ENCODE assay signal across 8 cellular contexts in the genomic region with DNA sequence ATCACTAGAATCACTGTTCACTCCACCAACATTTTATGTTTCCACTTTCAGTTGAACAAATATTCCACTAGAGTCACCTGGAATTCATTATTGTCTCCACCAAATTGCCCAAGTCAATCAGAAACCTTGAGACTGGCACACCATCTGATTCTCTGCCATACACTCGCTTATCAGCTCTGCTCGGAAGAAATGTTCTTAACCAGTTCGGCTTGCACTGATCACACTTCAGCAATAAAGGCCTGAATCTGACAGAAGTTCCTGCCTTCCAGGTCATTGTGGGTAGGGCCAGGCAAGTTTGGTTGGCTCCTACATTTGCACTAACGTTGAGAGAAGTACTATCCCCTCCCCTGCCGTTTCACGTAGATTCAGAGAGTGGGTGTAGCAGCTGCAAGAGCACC. TPM values are rescaled to one million over a fixed set of nuclear protein-coding genes. Genes with fewer than 3 reads are reported as not detected.
DNase-seq lines count a peak whose midpoint lies in the region; ATAC-seq, FAIRE-seq and TF ChIP-seq lines count a peak whose summit lies in the region.

No MANE protein-coding gene starts in this region.

- DNase-seq in Caco-2 (no peak), endothelial cell of umbilical vein (ENCODE audit: low read depth, low spot score) (no peak), osteocyte (ENCODE audit: extremely low spot score, unreplicated experiment) (no peak), KG1 (lab: John Stamatoyannopoulos, UW) (no peak), G401 (ENCODE audit: low spot score) (no peak), NCI-H510A (lab: John Stamatoyannopoulos, UW) (no peak)

- H3K27me3 Mint-ChIP-seq in Caco-2 (ENCODE audit: insufficient read depth, unreplicated experiment) = no peaks in the 10 kb centered on the region
- peaks cover 11% of the 10 kb centered on the region for H3K27me3 Mint-ChIP-seq in osteocyte (ENCODE audit: unreplicated experiment)

- no peaks in the 10 kb centered on the region for H3K27me3 ChIP-seq in Caco-2 (replicated peaks; ENCODE audit: control insufficient read depth, insufficient read depth, low read length)
- H3K27me3 ChIP-seq in OCI-LY1 (ENCODE audit: insufficient read depth, low read length) = no peaks in the 10 kb centered on the region; the same call in 1 of the 2 replicates
- H3K27me3 ChIP-seq in endothelial cell of umbilical vein (ENCODE audit: control insufficient read depth in 2 of 2, insufficient read depth in 2 of 2, low read length in 2 of 2) = no peaks in the 10 kb centered on the region

- H3K4me3 ChIP-seq in Caco-2 (ENCODE audit: low read depth, low read length) (peak overlapping the region; percentile 70), OCI-LY1 (ENCODE audit: low read depth, low read length, poor library complexity, severe bottlenecking) (peak overlapping the region; percentile 82), endothelial cell of umbilical vein (replicated peaks in 1 of 3; ENCODE audit: insufficient read depth in 1 of 3, low read depth in 1 of 3, low read length in 3 of 3) (peak overlapping the region; percentile 87 to 99 (median 93))

- H3K4me1 Mint-ChIP-seq in Caco-2 (ENCODE audit: low read depth, unreplicated experiment) (peaks cover 56% of the 10 kb centered on the region), osteocyte (ENCODE audit: unreplicated experiment) (peaks cover 51% of the 10 kb centered on the region)

- intact Hi-C loops in Caco-2 (cut with micrococcal nuclease; ENCODE audit: unreplicated experiment) (loop anchor here (1.0 kb wide), 1 partner anchor 181 kb away; no protein-coding TSS in a partner anchor), endothelial cell of umbilical vein (cut with micrococcal nuclease) (loop anchor here (1.0 to 5.0 kb wide), 3 partner anchors 38 to 190 kb away; partner anchors contain the start of genes ATP8B2, RPS27 and UBAP2L)

- in situ Hi-C loops in G401 (cut with HindIII; ENCODE audit: low sequenced_read_pairs) = no loop called here

- no peak for FAIRE-seq in endothelial cell of umbilical vein (lab: Jason Lieb, UNC)

- H3F3A ChIP-seq in OCI-LY1 (ENCODE audit: insufficient read depth, low read length) = no peaks in the 10 kb centered on the region

- H3K4me3 Mint-ChIP-seq in Caco-2 (ENCODE audit: unreplicated experiment) (peak overlapping the region; percentile 92), osteocyte (ENCODE audit: unreplicated experiment) (peak overlapping the region; percentile 100)

- TF ChIP-seq CTCF in Caco-2 (IDR thresholded peaks at IDR 0.05; ENCODE audit: insufficient read depth in 1 of 2, low read depth in 1 of 2, low read length in 1 of 2, severe bottlenecking in 1 of 2, unreplicated experiment in 1 of 2) (no peak), OCI-LY1 (IDR thresholded peaks at IDR 0.05; ENCODE audit: low read length) (no peak), endothelial cell of umbilical vein (IDR thresholded peaks at IDR 0.05; ENCODE audit: extremely low read depth in 1 of 2, insufficient read depth in 1 of 2, low read depth in 1 of 2, low read length in 2 of 2) (no peak), osteocyte (IDR thresholded peaks at IDR 0.05) (no peak)

- H3K36me3 Mint-ChIP-seq in Caco-2 (ENCODE audit: insufficient read depth, unreplicated experiment) = peaks cover 69% of the 10 kb centered on the region
- H3K36me3 Mint-ChIP-seq in osteocyte (ENCODE audit: unreplicated experiment) = peaks cover 6% of the 10 kb centered on the region

- dilution Hi-C loops in endothelial cell of umbilical vein (cut with MboI; ENCODE audit: extremely low pct_ligation_motif_present, low sequenced_read_pairs) = no loop called here

- H3K9ac ChIP-seq in OCI-LY1 (ENCODE audit: low read length) = peak overlapping the region; percentile 78
- peak overlapping the region; percentile 84 for H3K9ac ChIP-seq in endothelial cell of umbilical vein (replicated peaks; ENCODE audit: extremely low read depth, insufficient read depth, low read length)

- no peak overlapping the region for H2AFZ ChIP-seq in OCI-LY1 (ENCODE audit: low read length)
- no peak overlapping the region for H2AFZ ChIP-seq in endothelial cell of umbilical vein (ENCODE audit: low read depth, low read length)

- TF ChIP-seq POLR2A in endothelial cell of umbilical vein (IDR thresholded peaks at IDR 0.05; ENCODE audit: low read depth, low read length) = no peak

- H3K4me2 ChIP-seq in OCI-LY1 (ENCODE audit: low read length) (peak overlapping the region; percentile 81), endothelial cell of umbilical vein (ENCODE audit: insufficient read depth, low read length) (peak overlapping the region; percentile 96)

- H3K9me2 ChIP-seq in OCI-LY1 (ENCODE audit: low read depth, low read length) = no peaks in the 10 kb centered on the region

- H3K27ac Mint-ChIP-seq in Caco-2 (ENCODE audit: unreplicated experiment) (peak overlapping the region; percentile 96), osteocyte (ENCODE audit: unreplicated experiment) (peak overlapping the region; percentile 99)

- H3K9me3 Mint-ChIP-seq in Caco-2 (ENCODE audit: unreplicated experiment) = no peaks in the 10 kb centered on the region
- no peaks in the 10 kb centered on the region for H3K9me3 Mint-ChIP-seq in osteocyte (ENCODE audit: unreplicated experiment)

- CTCF ChIA-PET in Caco-2 (lab: Charles Lee) = no interaction called here
- CTCF ChIA-PET in endothelial cell of umbilical vein (lab: Charles Lee) = interaction anchor here (0.8 to 1.3 kb wide), 4 partner anchors 14 to 153 kb away, joined by 3 to 8 read pairs (median 4); no protein-coding TSS in a partner anchor

- ATAC-seq in HG02870 (IDR thresholded peaks at IDR 0.05; ENCODE audit: unreplicated experiment) = no peak

- H3K27ac ChIP-seq in OCI-LY1 (ENCODE audit: low read depth, low read length, poor library complexity, severe bottlenecking) (peak overlapping the region; percentile 51), endothelial cell of umbilical vein (ENCODE audit: insufficient read depth, low read depth, low read length) (peak overlapping the region; percentile 64)

- H3K4me1 ChIP-seq in Caco-2 (peaks cover 59% of the 10 kb centered on the region), OCI-LY1 (ENCODE audit: insufficient read depth, low read length, severe bottlenecking) (peaks cover 50% of the 10 kb centered on the region), endothelial cell of umbilical vein (ENCODE audit: control insufficient read depth, extremely low read depth, insufficient read depth, low read length) (peaks cover 44% of the 10 kb centered on the region)

- H3K9me1 ChIP-seq in endothelial cell of umbilical vein (replicated peaks; ENCODE audit: control insufficient read depth, extremely low read depth, insufficient read depth, low read length) = no peaks in the 10 kb centered on the region

- TSS peak; percentile 28 for BruUV-seq in Caco-2 (replicated peaks; lab: Mats Ljungman, UMichigan)
- TSS peak; percentile 27 for BruUV-seq in endothelial cell of umbilical vein (replicated peaks; lab: Mats Ljungman, UMichigan)

- H3K79me2 ChIP-seq in OCI-LY1 (ENCODE audit: insufficient read depth, low read length) (peaks cover 58% of the 10 kb centered on the region), endothelial cell of umbilical vein (ENCODE audit: control insufficient read depth, insufficient read depth, low read length) (peaks cover 60% of the 10 kb centered on the region)

- H3K9me3 ChIP-seq in Caco-2 (no peaks in the 10 kb centered on the region), OCI-LY1 (ENCODE audit: low read length) (no peaks in the 10 kb centered on the region), endothelial cell of umbilical vein (replicated peaks; ENCODE audit: control insufficient read depth, insufficient read depth, low read length) (no peaks in the 10 kb centered on the region)

- H3K36me3 ChIP-seq in Caco-2 (ENCODE audit: control insufficient read depth, insufficient read depth, low read length) = peaks cover 3% of the 10 kb centered on the region; the same call in 1 of the 2 replicates
- peaks cover 19% of the 10 kb centered on the region; the same call in 1 of the 2 replicates for H3K36me3 ChIP-seq in OCI-LY1 (ENCODE audit: insufficient read depth, low read length)
- peaks cover 0 to 13% of the 10 kb centered on the region in 2 experiments for H3K36me3 ChIP-seq in endothelial cell of umbilical vein (ENCODE audit: control insufficient read depth in 2 of 2, extremely low read depth in 1 of 2, insufficient read depth in 2 of 2, low read length in 2 of 2)

- POLR2A ChIA-PET in Caco-2 (lab: Charles Lee) = interaction anchor here (0.9 kb wide), 1 partner anchor 192 kb away, joined by 6 read pairs; the partner anchor contains the start of gene RPS27
- POLR2A ChIA-PET in endothelial cell of umbilical vein (lab: Charles Lee) = interaction anchor here (0.8 to 0.9 kb wide), 2 partner anchors 10 to 38 kb away, joined by 3 to 5 read pairs; partner anchors contain the start of genes TPM3 and UBAP2L

- no peaks in the 10 kb centered on the region for H4K20me1 ChIP-seq in OCI-LY1 (ENCODE audit: insufficient read depth, low read length)
- peaks cover 4% of the 10 kb centered on the region for H4K20me1 ChIP-seq in endothelial cell of umbilical vein (replicated peaks; ENCODE audit: control insufficient read depth, extremely low read depth, insufficient read depth, low read length)

RNA-seq across cellular contexts. Expression of gene TPM3, which starts 10.0 kb away (rescaled TPM):
- total RNA-seq in Caco-2 (2022) = 681 and 698 TPM in 2 replicates
- total RNA-seq in endothelial cell of umbilical vein = 924 and 927 TPM in 2 replicates
- polyA plus RNA-seq in endothelial cell of umbilical vein = 318 and 395 TPM in 2 replicates
- polyA plus RNA-seq in endothelial cell of umbilical vein (2011; cell fraction: cytosol; rRNA removed) = 562 and 745 TPM in 2 replicates
- 337 and 551 TPM in 2 replicates for polyA plus RNA-seq in endothelial cell of umbilical vein (2011; cell fraction: nucleus; rRNA removed)
- polyA plus RNA-seq in endothelial cell of umbilical vein (2012) = 684 and 993 TPM in 2 replicates
- 233 and 252 TPM in 2 replicates for polyA minus RNA-seq in endothelial cell of umbilical vein
- polyA minus RNA-seq in endothelial cell of umbilical vein (2011; cell fraction: cytosol; rRNA and poly(A)+ RNA removed) = 118 TPM
- 96.0 and 101 TPM in 2 replicates for polyA minus RNA-seq in endothelial cell of umbilical vein (2011; cell fraction: nucleus; rRNA and poly(A)+ RNA removed)
- 194 TPM in 2 replicates for total RNA-seq in osteocyte
- 384 and 782 TPM in 2 replicates for total RNA-seq in G401 (2014; rRNA removed; shearing (Covaris generic))

RNA-seq across cellular contexts. Expression of gene CFAP141, which starts 24.2 kb away (rescaled TPM):
- total RNA-seq in Caco-2 (2022) (not detected in 2 replicates), endothelial cell of umbilical vein (not detected in 2 replicates), osteocyte (not detected in 2 replicates)
- not detected in 2 replicates for polyA plus RNA-seq in endothelial cell of umbilical vein
- 0.41 TPM in 1 of 2 replicates, not detected in the other for polyA plus RNA-seq in endothelial cell of umbilical vein (2011; cell fraction: cytosol; rRNA removed)
- polyA plus RNA-seq in endothelial cell of umbilical vein (2011; cell fraction: nucleus; rRNA removed) = not detected in 2 replicates
- not detected in 2 replicates for polyA plus RNA-seq in endothelial cell of umbilical vein (2012)
- polyA minus RNA-seq in endothelial cell of umbilical vein = not detected in 2 replicates
- not detected for polyA minus RNA-seq in endothelial cell of umbilical vein (2011; cell fraction: cytosol; rRNA and poly(A)+ RNA removed)
- polyA minus RNA-seq in endothelial cell of umbilical vein (2011; cell fraction: nucleus; rRNA and poly(A)+ RNA removed) = not detected in 2 replicates
- not detected in 2 replicates for total RNA-seq in G401 (2014; rRNA removed; shearing (Covaris generic))

RNA-seq across cellular contexts. Expression of gene NUP210L, which starts 27.1 kb away (rescaled TPM):
- total RNA-seq in Caco-2 (2022) (0.07 and 0.19 TPM in 2 replicates), endothelial cell of umbilical vein (0.07 TPM in 1 of 2 replicates, not detected in the other), osteocyte (not detected in 2 replicates)
- 0.01 TPM in 1 of 2 replicates, not detected in the other for polyA plus RNA-seq in endothelial cell of umbilical vein
- polyA plus RNA-seq in endothelial cell of umbilical vein (2011; cell fraction: cytosol; rRNA removed) = 0.01 TPM in 1 of 2 replicates, not detected in the other
- 0.07 TPM in 2 replicates for polyA plus RNA-seq in endothelial cell of umbilical vein (2011; cell fraction: nucleus; rRNA removed)
- polyA plus RNA-seq in endothelial cell of umbilical vein (2012) = not detected in 2 replicates
- 0.04 TPM in 1 of 2 replicates, not detected in the other for polyA minus RNA-seq in endothelial cell of umbilical vein
- not detected for polyA minus RNA-seq in endothelial cell of umbilical vein (2011; cell fraction: cytosol; rRNA and poly(A)+ RNA removed)
- polyA minus RNA-seq in endothelial cell of umbilical vein (2011; cell fraction: nucleus; rRNA and poly(A)+ RNA removed) = 0.10 TPM in 2 replicates
- total RNA-seq in G401 (2014; rRNA removed; shearing (Covaris generic)) = not detected in 2 replicates

RNA-seq across cellular contexts. Expression of gene UBAP2L, which starts 38.8 kb away (rescaled TPM):
- total RNA-seq in Caco-2 (2022) (195 and 198 TPM in 2 replicates), endothelial cell of umbilical vein (229 and 235 TPM in 2 replicates), osteocyte (224 and 236 TPM in 2 replicates)
- polyA plus RNA-seq in endothelial cell of umbilical vein = 280 and 323 TPM in 2 replicates
- polyA plus RNA-seq in endothelial cell of umbilical vein (2011; cell fraction: cytosol; rRNA removed) = 109 and 127 TPM in 2 replicates
- 442 and 476 TPM in 2 replicates for polyA plus RNA-seq in endothelial cell of umbilical vein (2011; cell fraction: nucleus; rRNA removed)
- polyA plus RNA-seq in endothelial cell of umbilical vein (2012) = 123 and 166 TPM in 2 replicates
- 366 and 370 TPM in 2 replicates for polyA minus RNA-seq in endothelial cell of umbilical vein
- polyA minus RNA-seq in endothelial cell of umbilical vein (2011; cell fraction: cytosol; rRNA and poly(A)+ RNA removed) = 60.5 TPM
- polyA minus RNA-seq in endothelial cell of umbilical vein (2011; cell fraction: nucleus; rRNA and poly(A)+ RNA removed) = 247 and 358 TPM in 2 replicates
- 120 and 209 TPM in 2 replicates for total RNA-seq in G401 (2014; rRNA removed; shearing (Covaris generic))
